23 cellular contexts compared by ENCODE assay signal in genomic region chr2:124975658-124976057, GRCh38.
"Had no signal": no experiment of that assay in that cellular context is flagged by ENCODE, and none has a peak within 500 bp of the region (broad histone marks: within the 10 kb centered on the region; RNA-seq: fewer than 3 reads in every experiment).

No MANE protein-coding gene starts in this region.

- H2AFZ ChIP-seq: PC-9 had no signal

- H3K27ac Mint-ChIP-seq: IgD-negative memory B cell had no signal

- H3K4me2 ChIP-seq: KMS-11, PC-9 had no signal

- H3K27me3 ChIP-seq: Peyer's patch, SJCRH30 had no signal

- H3K4me1 Mint-ChIP-seq: IgD-negative memory B cell had no signal

- H3K4me1 ChIP-seq: Peyer's patch, SJCRH30 had no signal

- H3K27ac ChIP-seq: HL-60, KMS-11, PC-9, Peyer's patch, SJCRH30, SK-N-MC had no signal

- H3K4me3 ChIP-seq: K562, PC-9, Peyer's patch, SJCRH30, SK-N-MC had no signal

- H3K36me3 ChIP-seq: Peyer's patch, SJCRH30 had no signal

- H3K27me3 Mint-ChIP-seq: IgD-negative memory B cell had no signal

- DNase-seq: Kasumi-1, NCI-H1092, NCI-H1105 treated with DMSO at 0.1 percent for 48 hours, NCI-H1417 treated with DMSO at 0.1 percent for 48 hours, NCI-H146, NCI-H1694 treated with DMSO at 0.1 percent for 48 hours, NCI-H1930, NCI-H2081, NCI-H2107, NCI-H2227 treated with DMSO at 0.1 percent for 48 hours, NCI-H524, NCI-H526 treated with DMSO at 0.1 percent for 48 hours, NCI-H774, PC-9, Peyer's patch, SHP77 treated with DMSO at 0.1 percent for 48 hours, SJCRH30 had no signal

- H3K9me3 ChIP-seq: Peyer's patch, SJCRH30 had no signal

- ATAC-seq: K562, Right ventricle myocardium inferior had no signal
